ENCODE assay signal across 10 cellular contexts in the genomic region with DNA sequence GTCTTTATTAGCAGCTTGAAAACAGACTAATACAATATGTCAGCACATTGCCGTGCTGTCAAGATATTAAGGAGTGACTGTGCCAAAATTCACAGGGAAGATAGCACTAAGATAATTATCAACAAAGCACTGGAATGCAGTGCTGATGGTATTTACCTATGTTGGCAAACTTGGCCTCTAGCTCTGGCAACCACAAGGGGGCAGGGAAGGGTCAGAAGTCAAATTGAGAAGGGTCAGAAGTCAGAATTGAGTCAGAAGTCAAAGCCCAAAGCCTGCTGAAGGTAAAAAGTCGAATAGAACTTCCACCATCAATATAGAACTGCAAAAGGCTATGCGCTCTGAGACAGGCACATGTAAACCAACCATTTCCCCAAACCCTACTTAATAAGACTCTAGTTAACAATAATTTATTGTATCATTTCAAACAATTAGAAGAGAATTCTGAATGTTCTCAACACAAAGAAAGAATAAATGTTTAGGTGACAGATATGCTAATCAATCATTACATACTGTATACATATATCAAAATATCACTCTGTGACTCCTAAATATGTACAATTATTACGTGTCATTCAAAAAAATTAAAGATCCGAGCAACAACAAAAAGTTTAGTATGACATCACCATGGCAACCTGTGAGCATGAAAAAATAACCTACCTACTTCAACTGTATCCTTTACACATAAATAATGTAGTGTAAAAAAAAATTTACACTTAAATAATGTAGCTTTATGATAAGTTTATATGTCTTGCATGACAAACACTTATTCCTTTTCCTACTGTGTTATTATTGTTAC.
A peak's percentile ranks its signal among the peaks of the same experiment; 100 is the strongest.
DNase-seq lines count a peak whose midpoint lies in the region; ATAC-seq and TF ChIP-seq lines count a peak whose summit lies in the region.
"Had no signal": no experiment of that assay in that cellular context is flagged by ENCODE, and none has a peak within 500 bp of the region (broad histone marks: within the 10 kb centered on the region; RNA-seq: fewer than 3 reads in every experiment).

No MANE protein-coding gene starts in this region.

- no TSS peak for BruUV-seq in OCI-LY7 (replicated peaks; lab: Mats Ljungman, UMichigan)

- H3K9me3 ChIP-seq in OCI-LY7 (ENCODE audit: low read length), result no peaks in the 10 kb centered on the region
- H3K9me3 ChIP-seq: ascending aorta had no signal

- POLR2A ChIA-PET in OCI-LY7 (lab: Charles Lee), result interaction anchor here (0.6 kb wide), 1 partner anchor 512 kb away, joined by 3 read pairs; no protein-coding TSS in a partner anchor

- H3K27ac ChIP-seq in OCI-LY7 (ENCODE audit: low read depth, low read length, poor library complexity, severe bottlenecking) (no peak overlapping the region), foreskin keratinocyte (no peak overlapping the region)
- H3K27ac ChIP-seq: ascending aorta had no signal

- H3K27me3 ChIP-seq in foreskin keratinocyte, result no peaks in the 10 kb centered on the region
- H3K27me3 ChIP-seq: ascending aorta had no signal

- no peaks in the 10 kb centered on the region for H3K79me2 ChIP-seq in OCI-LY7 (ENCODE audit: insufficient read depth, low read depth, low read length)

- H3K4me3 ChIP-seq in AG09309 (ENCODE audit: control insufficient read depth, low read depth, low read length), result no peak overlapping the region
- H3K4me3 ChIP-seq in OCI-LY7 (ENCODE audit: low read depth, low read length, poor library complexity, severe bottlenecking), result no peak overlapping the region
- H3K4me3 ChIP-seq: ascending aorta had no signal

- no peak for DNase-seq in AG09309 (ENCODE audit: low read depth)
- DNase-seq in OCI-LY7 (ENCODE audit: low spot score), result peak; percentile 58
- peak; percentile 7 to 34 for DNase-seq in foreskin keratinocyte
- DNase-seq in superior temporal gyrus (ENCODE audit: extremely low spot score), result no peak
- no peak for DNase-seq in stimulated activated CD4-positive, alpha-beta T cell treated with anti-CD3 and anti-CD28 coated beads, Interleukin-1b, Interleukin-23, amount 100 ng/mL, for 48 hours
- DNase-seq in inferior parietal cortex (ENCODE audit: extremely low spot score), result no peak
- DNase-seq in DMS79 (lab: John Stamatoyannopoulos, UW), result no peak

- intact Hi-C loops in OCI-LY7 (cut with micrococcal nuclease; ENCODE audit: unreplicated experiment), result loop anchor here (5.0 to 10.0 kb wide), 2 partner anchors 379 to 1032 kb away; no protein-coding TSS in a partner anchor

- no peak overlapping the region for H2AFZ ChIP-seq in OCI-LY7 (ENCODE audit: low read length)

- no peaks in the 10 kb centered on the region for H3K36me3 ChIP-seq in OCI-LY7 (ENCODE audit: insufficient read depth, low read length)
- H3K36me3 ChIP-seq: ascending aorta had no signal

- H3K4me1 ChIP-seq in OCI-LY7 (ENCODE audit: insufficient read depth, low read length, poor library complexity, severe bottlenecking) (no peaks in the 10 kb centered on the region), foreskin keratinocyte (no peaks in the 10 kb centered on the region)
- H3K4me1 ChIP-seq: ascending aorta had no signal

- H3K4me2 ChIP-seq in OCI-LY7 (ENCODE audit: low read length), result no peak overlapping the region

- CTCF ChIA-PET in OCI-LY7 (lab: Charles Lee; ENCODE audit: unreplicated experiment), result no interaction called here

- TF ChIP-seq CTCF in AG09309 (IDR thresholded peaks at IDR 0.05; ENCODE audit: control insufficient read depth, insufficient read depth, low read depth, low read length, missing control alignments) (peak; percentile 11), GM12874 (IDR thresholded peaks at IDR 0.05; ENCODE audit: insufficient read depth, low read depth, low read length) (0 out of 2 replicates have a peak, but pooled peaks have one; percentile 2), OCI-LY7 (conservative IDR thresholded peaks at IDR 0.05; ENCODE audit: low read length) (peak; percentile 84), foreskin keratinocyte (conservative IDR thresholded peaks at IDR 0.05) (peak; percentile 66)

- no peaks in the 10 kb centered on the region for H3K9me2 ChIP-seq in OCI-LY7 (ENCODE audit: insufficient read depth, low read length)

- ATAC-seq in foreskin keratinocyte, result no peak
- ATAC-seq: Right ventricle myocardium inferior had no signal

- H4K20me1 ChIP-seq in OCI-LY7 (ENCODE audit: insufficient read depth, low read length), result no peaks in the 10 kb centered on the region

Comparison
In these comparisons a context has a peak if more than half of its experiments do, and no peak if none do; other contexts are left out.
1. DNase-seq: peak in OCI-LY7 (single experiment) and foreskin keratinocyte (2 of 2); none in AG09309 (single experiment), superior temporal gyrus (single experiment), stimulated activated CD4-positive, alpha-beta T cell treated with anti-CD3 and anti-CD28 coated beads, Interleukin-1b, Interleukin-23, amount 100 ng/mL, for 48 hours (single experiment), inferior parietal cortex (single experiment) and DMS79 (single experiment).
2. CTCF ChIP-seq: peak in every context shown above with its lines; median percentile 84 in OCI-LY7; 66 in foreskin keratinocyte; 11 in AG09309; 2 in GM12874.